8 cellular contexts compared by ENCODE assay signal in the genomic region with DNA sequence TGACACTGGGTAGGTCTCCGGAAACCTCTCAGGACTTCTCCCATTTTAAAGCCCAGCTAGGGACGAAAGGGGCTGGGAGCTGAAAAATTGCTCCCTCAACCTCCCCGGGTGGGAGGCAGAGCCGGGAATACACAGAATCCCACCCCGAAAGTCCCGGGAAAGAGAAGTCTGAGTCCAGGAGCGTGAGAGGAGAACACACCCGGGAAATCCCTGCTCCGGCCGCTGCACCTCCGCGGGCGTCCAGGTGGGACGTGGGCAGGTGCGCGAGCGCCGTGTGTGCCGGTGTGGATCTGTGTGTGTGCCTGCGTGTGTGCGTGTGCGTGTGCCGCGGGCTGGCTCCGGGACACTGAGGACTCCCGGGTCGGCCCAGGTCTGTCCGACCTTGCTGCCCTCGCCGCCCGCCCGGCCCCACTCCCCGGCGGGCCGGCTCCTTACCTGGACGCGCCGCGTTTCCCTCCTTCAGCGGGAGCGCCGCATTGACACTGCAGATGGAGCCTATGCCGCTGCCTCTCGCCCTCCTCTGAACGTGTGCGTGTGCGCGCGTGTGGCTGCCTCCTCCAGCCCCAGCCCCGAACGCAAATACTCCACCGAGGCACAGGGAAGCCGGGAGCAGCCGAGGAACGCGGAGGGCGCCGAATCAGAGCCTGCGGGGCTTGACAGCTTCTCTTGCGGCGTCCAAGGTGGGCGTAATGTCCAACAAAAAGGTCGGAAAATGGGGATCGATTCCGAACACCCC. TPM values are rescaled to one million over a fixed set of nuclear protein-coding genes. Genes with fewer than 3 reads are reported as not detected.
DNase-seq lines count a peak whose midpoint lies in the region; ATAC-seq and TF ChIP-seq lines count a peak whose summit lies in the region.

A gene with protein sequence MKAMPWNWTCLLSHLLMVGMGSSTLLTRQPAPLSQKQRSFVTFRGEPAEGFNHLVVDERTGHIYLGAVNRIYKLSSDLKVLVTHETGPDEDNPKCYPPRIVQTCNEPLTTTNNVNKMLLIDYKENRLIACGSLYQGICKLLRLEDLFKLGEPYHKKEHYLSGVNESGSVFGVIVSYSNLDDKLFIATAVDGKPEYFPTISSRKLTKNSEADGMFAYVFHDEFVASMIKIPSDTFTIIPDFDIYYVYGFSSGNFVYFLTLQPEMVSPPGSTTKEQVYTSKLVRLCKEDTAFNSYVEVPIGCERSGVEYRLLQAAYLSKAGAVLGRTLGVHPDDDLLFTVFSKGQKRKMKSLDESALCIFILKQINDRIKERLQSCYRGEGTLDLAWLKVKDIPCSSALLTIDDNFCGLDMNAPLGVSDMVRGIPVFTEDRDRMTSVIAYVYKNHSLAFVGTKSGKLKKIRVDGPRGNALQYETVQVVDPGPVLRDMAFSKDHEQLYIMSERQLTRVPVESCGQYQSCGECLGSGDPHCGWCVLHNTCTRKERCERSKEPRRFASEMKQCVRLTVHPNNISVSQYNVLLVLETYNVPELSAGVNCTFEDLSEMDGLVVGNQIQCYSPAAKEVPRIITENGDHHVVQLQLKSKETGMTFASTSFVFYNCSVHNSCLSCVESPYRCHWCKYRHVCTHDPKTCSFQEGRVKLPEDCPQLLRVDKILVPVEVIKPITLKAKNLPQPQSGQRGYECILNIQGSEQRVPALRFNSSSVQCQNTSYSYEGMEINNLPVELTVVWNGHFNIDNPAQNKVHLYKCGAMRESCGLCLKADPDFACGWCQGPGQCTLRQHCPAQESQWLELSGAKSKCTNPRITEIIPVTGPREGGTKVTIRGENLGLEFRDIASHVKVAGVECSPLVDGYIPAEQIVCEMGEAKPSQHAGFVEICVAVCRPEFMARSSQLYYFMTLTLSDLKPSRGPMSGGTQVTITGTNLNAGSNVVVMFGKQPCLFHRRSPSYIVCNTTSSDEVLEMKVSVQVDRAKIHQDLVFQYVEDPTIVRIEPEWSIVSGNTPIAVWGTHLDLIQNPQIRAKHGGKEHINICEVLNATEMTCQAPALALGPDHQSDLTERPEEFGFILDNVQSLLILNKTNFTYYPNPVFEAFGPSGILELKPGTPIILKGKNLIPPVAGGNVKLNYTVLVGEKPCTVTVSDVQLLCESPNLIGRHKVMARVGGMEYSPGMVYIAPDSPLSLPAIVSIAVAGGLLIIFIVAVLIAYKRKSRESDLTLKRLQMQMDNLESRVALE (N-terminal part only) (minus strand): TSS at position 484 of the 736 bp plus-strand sequence. CDS start 67,777 bp downstream, outside the sequence.

- peaks cover 48% of the 10 kb centered on the region for H3K27me3 ChIP-seq in BJ (ENCODE audit: control insufficient read depth, insufficient read depth, low read length)
- H3K27me3 ChIP-seq in tibial artery: peaks cover 0 to 37% of the 10 kb centered on the region in 2 donors

- H3K4me1 ChIP-seq in mesodermal cell (ENCODE audit: control insufficient read depth, insufficient read depth, low read length, poor library complexity, severe bottlenecking) (no peaks in the 10 kb centered on the region), tibial artery (peaks cover 0 to 32% (median 19%) of the 10 kb centered on the region in 4 donors)

- H3K9me3 ChIP-seq in mesodermal cell (ENCODE audit: control insufficient read depth, low read length) (no peaks in the 10 kb centered on the region), tibial artery (no peaks in the 10 kb centered on the region)

- 0 to 2% methylated on average over 41 to 53 of the region's 65 CpGs for WGBS in mesodermal cell (ENCODE audit: insufficient coverage in 2 of 2), 2 experiments

- H3K4me3 ChIP-seq in BJ (ENCODE audit: low read depth, low read length): peak within 1 kb of the TSS; percentile 14
- peak within 1 kb of the TSS; percentile 38 for H3K4me3 ChIP-seq in mesodermal cell (ENCODE audit: extremely low read depth, insufficient read depth, low read length, poor library complexity, severe bottlenecking)
- H3K4me3 ChIP-seq in tibial artery: peak within 1 kb of the TSS; percentile 52 to 65

- intact Hi-C loops in tibial artery (cut with DNase I; ENCODE audit: low total_unique reads): loop anchor here (5.0 kb wide), 2 partner anchors 259 to 889 kb away; no protein-coding TSS in a partner anchor

- CTCF ChIA-PET in BJ (lab: Yijun Ruan, JAX): no interaction called here

- no peak for TF ChIP-seq CTCF in BJ (IDR thresholded peaks at IDR 0.05; ENCODE audit: insufficient read depth, low read depth, low read length)
- no peak for TF ChIP-seq CTCF in tibial artery (IDR thresholded peaks at IDR 0.05)

- DNase-seq in BJ (ENCODE audit: low read depth) (no peak), NCI-H1092 (lab: John Stamatoyannopoulos, UW) (peak; percentile 30), dermis blood vessel endothelial cell (peak; percentile 40), tibial artery (no peak)

- H3K27ac ChIP-seq in mesodermal cell (ENCODE audit: low read depth, low read length, severe bottlenecking) (no peak within 1 kb of the TSS), tibial artery (no peak within 1 kb of the TSS)

- POLR2A ChIA-PET in BJ (lab: Charles Lee): no interaction called here

- H3K36me3 ChIP-seq in BJ (ENCODE audit: control insufficient read depth, insufficient read depth, low read length): no peaks in the 10 kb centered on the region
- H3K36me3 ChIP-seq in mesodermal cell (ENCODE audit: control insufficient read depth, insufficient read depth, low read length): no peaks in the 10 kb centered on the region
- H3K36me3 ChIP-seq in tibial artery: no peaks in the 10 kb centered on the region

- ATAC-seq in HG02623 (IDR thresholded peaks at IDR 0.05; ENCODE audit: unreplicated experiment): no peak
- ATAC-seq in GM19452 (IDR thresholded peaks at IDR 0.05; ENCODE audit: unreplicated experiment): no peak
- no peak for ATAC-seq in GM18502 (IDR thresholded peaks at IDR 0.05; ENCODE audit: poor library complexity, unreplicated experiment)

RNA-seq across cellular contexts. Expression of the gene that starts here (rescaled TPM):
- polyA plus RNA-seq in BJ (2011; rRNA removed): 0.22 and 0.28 TPM in 2 replicates
- polyA minus RNA-seq in BJ (2011; rRNA and poly(A)+ RNA removed): 0.87 and 1.0 TPM in 2 replicates
- 1.5 and 14.9 TPM in 2 replicates for total RNA-seq in dermis blood vessel endothelial cell
- 2.2 TPM for polyA plus RNA-seq in mesodermal cell (2013, experiment 1 of 2)
- polyA plus RNA-seq in mesodermal cell (2013, experiment 2 of 2): 2.4 TPM

Comparison
In these comparisons a context has a peak if more than half of its experiments do, and no peak if none do; other contexts are left out.
1. DNase-seq: peak in NCI-H1092 (single experiment) and dermis blood vessel endothelial cell (single experiment); none in BJ (single experiment) and tibial artery (0 of 2).
2. Peak in every context shown above with its lines, with median percentiles within 50 percentile points of each other: H3K4me3 ChIP-seq.